ENCODE assay signal across 26 cellular contexts in genomic region chr5:14273207-14273767, GRCh38.
A peak's percentile ranks its signal among the peaks of the same experiment; 100 is the strongest.
DNase-seq lines count a peak whose midpoint lies in the region; ATAC-seq, FAIRE-seq and TF ChIP-seq lines count a peak whose summit lies in the region.
"Had no signal": no experiment of that assay in that cellular context is flagged by ENCODE, and none has a peak within 500 bp of the region (broad histone marks: within the 10 kb centered on the region; RNA-seq: fewer than 3 reads in every experiment).

No MANE protein-coding gene starts in this region.

- peaks cover 89% of the 10 kb centered on the region for H3K36me3 ChIP-seq in MG63

- TF ChIP-seq CTCF in VCaP (conservative IDR thresholded peaks at IDR 0.05) (no peak), chondrocyte (IDR thresholded peaks at IDR 0.05) (no peak)

- H3K36me3 Mint-ChIP-seq in chondrocyte (ENCODE audit: low read depth), result peaks cover 3% of the 10 kb centered on the region
- no peaks in the 10 kb centered on the region for H3K36me3 Mint-ChIP-seq in effector memory CD8-positive, alpha-beta T cell (ENCODE audit: insufficient read depth)
- H3K36me3 Mint-ChIP-seq: IgD-negative memory B cell had no signal

- peaks cover 47% of the 10 kb centered on the region for H3K4me1 Mint-ChIP-seq in chondrocyte (ENCODE audit: low read depth)
- H3K4me1 Mint-ChIP-seq in effector memory CD8-positive, alpha-beta T cell (ENCODE audit: low read depth in 2 of 2), result no peaks in the 10 kb centered on the region

- no peak for ATAC-seq in effector memory CD8-positive, alpha-beta T cell (replicated peaks)

- no peak overlapping the region for H3K4me3 ChIP-seq in MG63
- H3K4me3 ChIP-seq: PC-9 had no signal

- H3K27ac Mint-ChIP-seq in chondrocyte (ENCODE audit: unreplicated experiment), result peak overlapping the region; percentile 75
- H3K27ac Mint-ChIP-seq in effector memory CD8-positive, alpha-beta T cell, result no peak overlapping the region
- H3K27ac Mint-ChIP-seq: B cell, CD14-positive monocyte, IgD-negative memory B cell had no signal

- no peak overlapping the region for H3K4me3 Mint-ChIP-seq in chondrocyte (ENCODE audit: unreplicated experiment)
- no peak overlapping the region for H3K4me3 Mint-ChIP-seq in effector memory CD8-positive, alpha-beta T cell
- H3K4me3 Mint-ChIP-seq: B cell, CD14-positive monocyte, IgD-negative memory B cell had no signal

- H3K9me3 ChIP-seq in MG63, result no peaks in the 10 kb centered on the region
- H3K9me3 ChIP-seq: SK-N-SH had no signal

- FAIRE-seq in HTR-8/SVneo (lab: Jason Lieb, UNC), result peak; percentile 31
- FAIRE-seq: H54 had no signal

- no peaks in the 10 kb centered on the region for H3K27me3 Mint-ChIP-seq in chondrocyte (ENCODE audit: low read depth)
- peaks cover 6 to 32% of the 10 kb centered on the region in 2 donors for H3K27me3 Mint-ChIP-seq in effector memory CD8-positive, alpha-beta T cell
- H3K27me3 Mint-ChIP-seq: B cell, IgD-negative memory B cell had no signal

- DNase-seq in A172 (ENCODE audit: low spot score) (peak; percentile 56), HTR-8/SVneo (ENCODE audit: insufficient read length, low spot score) (no peak), chondrocyte (ENCODE audit: low spot score) (no peak), DMS53 treated with DMSO at 0.1 percent for 48 hours (lab: John Stamatoyannopoulos, UW; ENCODE audit: unreplicated experiment) (no peak), MG63 (no peak), kidney glomerular epithelial cell (lab: John Stamatoyannopoulos, UW) (no peak)
- no peak for DNase-seq in effector memory CD8-positive, alpha-beta T cell
- DNase-seq: 8988T, DMS53, EL, GF-D8, Karpas-422, NCI-H1417, NCI-H1694 treated with DMSO at 0.1 percent for 48 hours, NCI-H2081 treated with DMSO at 0.1 percent for 48 hours, NCI-H2171 treated with DMSO at 0.1 percent for 48 hours, NCI-H69, PC-9, SIG-M5, SK-N-SH had no signal

- peak overlapping the region; percentile 86 for H3K27ac ChIP-seq in VCaP
- H3K27ac ChIP-seq: RWPE1 had no signal

- H3K27me3 ChIP-seq in MG63, result no peaks in the 10 kb centered on the region

- H3K9me3 Mint-ChIP-seq in chondrocyte (ENCODE audit: low read depth), result no peaks in the 10 kb centered on the region
- H3K9me3 Mint-ChIP-seq in effector memory CD8-positive, alpha-beta T cell, result no peaks in the 10 kb centered on the region
- H3K9me3 Mint-ChIP-seq: CD14-positive monocyte, IgD-negative memory B cell had no signal
